Comparison of ENCODE assay signal across 21 cellular contexts in genomic region chr6:157570104-157570503, GRCh38.
DNase-seq lines count a peak whose midpoint lies in the region; ATAC-seq, FAIRE-seq and TF ChIP-seq lines count a peak whose summit lies in the region.
"Had no signal": no experiment of that assay in that cellular context is flagged by ENCODE, and none has a peak within 500 bp of the region (broad histone marks: within the 10 kb centered on the region; RNA-seq: fewer than 3 reads in every experiment).

No MANE protein-coding gene starts in this region.

- TF ChIP-seq CTCF in OCI-LY7 (conservative IDR thresholded peaks at IDR 0.05; ENCODE audit: low read length) = no peak

- no peaks in the 10 kb centered on the region for H3K9me3 Mint-ChIP-seq in activated CD4-positive, alpha-beta memory T cell treated with anti-CD3 and anti-CD28 coated beads, Interleukin-2, amount 10 ng/mL, durations not matched to agents 7 days and 5 days
- no peaks in the 10 kb centered on the region for H3K9me3 Mint-ChIP-seq in activated CD4-positive, alpha-beta memory T cell treated with anti-CD3 and anti-CD28 coated beads for 36 hours
- H3K9me3 Mint-ChIP-seq in memory B cell = no peaks in the 10 kb centered on the region
- H3K9me3 Mint-ChIP-seq: effector memory CD8-positive, alpha-beta T cell had no signal

- no peak for DNase-seq in activated CD4-positive, alpha-beta memory T cell treated with anti-CD3 and anti-CD28 coated beads, Interleukin-2, amount 10 ng/mL, durations not matched to agents 7 days and 5 days
- DNase-seq in activated CD4-positive, alpha-beta memory T cell treated with anti-CD3 and anti-CD28 coated beads for 36 hours = no peak
- no peak for DNase-seq in GM19239 (ENCODE audit: insufficient read length, low spot score)
- DNase-seq in OCI-LY7 (ENCODE audit: low spot score) = peak; percentile 23
- no peak for DNase-seq in memory B cell (ENCODE audit: low spot score in 2 of 2)
- no peak for DNase-seq in NCI-H82 treated with DMSO at 0.1 percent for 48 hours (lab: John Stamatoyannopoulos, UW; ENCODE audit: unreplicated experiment)
- DNase-seq: activated effector memory CD4-positive, alpha-beta T cell treated with anti-CD3 and anti-CD28 coated beads, Interleukin-2, amount 50 U/mL, for 16 hours; anterior cingulate cortex; effector memory CD8-positive, alpha-beta T cell; EL; heart left ventricle; lower lobe of right lung; NCI-H1092; NCI-H2227 treated with DMSO at 0.1 percent for 48 hours; stimulated activated CD4-positive, alpha-beta T cell treated with anti-CD3 and anti-CD28 coated beads, Interleukin-1b, Interleukin-23, amount 100 ng/mL, for 48 hours; SW 1271 had no signal

- H3K9me3 ChIP-seq in OCI-LY7 (ENCODE audit: low read length) = peaks cover 8% of the 10 kb centered on the region; the same call in 1 of the 2 replicates
- H3K9me3 ChIP-seq: lower lobe of right lung had no signal

- H3K79me2 ChIP-seq in OCI-LY7 (ENCODE audit: insufficient read depth, low read depth, low read length) = no peaks in the 10 kb centered on the region
- H3K79me2 ChIP-seq: parathyroid adenoma had no signal

- ATAC-seq in memory B cell (ENCODE audit: low read depth) (no peak), HG02870 (IDR thresholded peaks at IDR 0.05; ENCODE audit: unreplicated experiment) (no peak), GM18868 (IDR thresholded peaks at IDR 0.05; ENCODE audit: unreplicated experiment) (no peak)
- ATAC-seq: heart left ventricle, lower lobe of right lung had no signal

- peak overlapping the region; percentile 97 for H3K27ac ChIP-seq in OCI-LY7 (ENCODE audit: low read depth, low read length, poor library complexity, severe bottlenecking)
- H3K27ac ChIP-seq: heart left ventricle, HL-60, lower lobe of right lung, parathyroid adenoma had no signal

- intact Hi-C loops in activated CD4-positive, alpha-beta memory T cell treated with anti-CD3 and anti-CD28 coated beads for 36 hours (cut with micrococcal nuclease) = no loop called here
- intact Hi-C loops in OCI-LY7 (cut with micrococcal nuclease; ENCODE audit: unreplicated experiment) = loop anchor here (5.0 kb wide), 1 partner anchor 188 kb away; the partner anchor contains the start of gene ZDHHC14

- H3K9me2 ChIP-seq in OCI-LY7 (ENCODE audit: insufficient read depth, low read length) = no peaks in the 10 kb centered on the region

- peaks cover 72% of the 10 kb centered on the region for H3K4me1 ChIP-seq in OCI-LY7 (ENCODE audit: insufficient read depth, low read length, poor library complexity, severe bottlenecking)
- H3K4me1 ChIP-seq: lower lobe of right lung had no signal

- peaks cover 7% of the 10 kb centered on the region; the same call in 1 of the 2 replicates for H3K36me3 ChIP-seq in OCI-LY7 (ENCODE audit: insufficient read depth, low read length)
- H3K36me3 ChIP-seq: HAP-1, heart left ventricle, lower lobe of right lung had no signal

- peaks cover 12% of the 10 kb centered on the region for H3K4me1 Mint-ChIP-seq in activated CD4-positive, alpha-beta memory T cell treated with anti-CD3 and anti-CD28 coated beads, Interleukin-2, amount 10 ng/mL, durations not matched to agents 7 days and 5 days
- H3K4me1 Mint-ChIP-seq in activated CD4-positive, alpha-beta memory T cell treated with anti-CD3 and anti-CD28 coated beads for 36 hours (ENCODE audit: low read depth) = peaks cover 14% of the 10 kb centered on the region
- peaks cover 26% of the 10 kb centered on the region for H3K4me1 Mint-ChIP-seq in memory B cell

- CTCF ChIA-PET in activated CD4-positive, alpha-beta memory T cell treated with anti-CD3 and anti-CD28 coated beads, Interleukin-2, amount 10 ng/mL, durations not matched to agents 7 days and 5 days (lab: Charles Lee) = interaction anchor here (0.9 to 1.1 kb wide), 3 partner anchors 27 to 246 kb away, joined by 3 to 4 read pairs (median 4); partner anchors contain the start of gene TMEM242
- CTCF ChIA-PET in activated CD4-positive, alpha-beta memory T cell treated with anti-CD3 and anti-CD28 coated beads for 36 hours (lab: Charles Lee) = interaction anchor here (0.7 to 1.8 kb wide), 2 partner anchors 255 to 1622 kb away, joined by 3 to 8 read pairs; no protein-coding TSS in a partner anchor
- CTCF ChIA-PET in OCI-LY7 (lab: Charles Lee; ENCODE audit: unreplicated experiment) = interaction anchor here (1.3 kb wide), 1 partner anchor 31 kb away, joined by 3 read pairs; no protein-coding TSS in a partner anchor

- no peak overlapping the region for H3K27ac Mint-ChIP-seq in activated CD4-positive, alpha-beta memory T cell treated with anti-CD3 and anti-CD28 coated beads, Interleukin-2, amount 10 ng/mL, durations not matched to agents 7 days and 5 days
- no peak overlapping the region for H3K27ac Mint-ChIP-seq in activated CD4-positive, alpha-beta memory T cell treated with anti-CD3 and anti-CD28 coated beads for 36 hours
- no peak overlapping the region for H3K27ac Mint-ChIP-seq in memory B cell

- peak overlapping the region; percentile 81 for H2AFZ ChIP-seq in OCI-LY7 (ENCODE audit: low read length)
- H2AFZ ChIP-seq: parathyroid adenoma had no signal

- peak overlapping the region; percentile 77 for H3K4me2 ChIP-seq in OCI-LY7 (ENCODE audit: low read length)

- POLR2A ChIA-PET in activated CD4-positive, alpha-beta memory T cell treated with anti-CD3 and anti-CD28 coated beads, Interleukin-2, amount 10 ng/mL, durations not matched to agents 7 days and 5 days (lab: Charles Lee) = interaction anchor here (1.5 to 1.7 kb wide), 2 partner anchors 8 to 190 kb away, joined by 5 read pairs; no protein-coding TSS in a partner anchor
- POLR2A ChIA-PET in activated CD4-positive, alpha-beta memory T cell treated with anti-CD3 and anti-CD28 coated beads for 36 hours (lab: Charles Lee) = interaction anchor here (1.3 kb wide), 1 partner anchor 141 kb away, joined by 4 read pairs; no protein-coding TSS in a partner anchor
- POLR2A ChIA-PET in OCI-LY7 (lab: Charles Lee) = interaction anchor here (0.7 to 3.3 kb wide), 16 partner anchors 8 to 247 kb away, joined by 3 to 29 read pairs (median 6); partner anchors contain the start of gene TMEM242

- peaks cover 1% of the 10 kb centered on the region for H3K27me3 Mint-ChIP-seq in activated CD4-positive, alpha-beta memory T cell treated with anti-CD3 and anti-CD28 coated beads, Interleukin-2, amount 10 ng/mL, durations not matched to agents 7 days and 5 days
- H3K27me3 Mint-ChIP-seq in activated CD4-positive, alpha-beta memory T cell treated with anti-CD3 and anti-CD28 coated beads for 36 hours = peaks cover 2% of the 10 kb centered on the region
- H3K27me3 Mint-ChIP-seq in memory B cell = no peaks in the 10 kb centered on the region
- H3K27me3 Mint-ChIP-seq: effector memory CD8-positive, alpha-beta T cell had no signal

- peaks cover 3% of the 10 kb centered on the region for H3K36me3 Mint-ChIP-seq in activated CD4-positive, alpha-beta memory T cell treated with anti-CD3 and anti-CD28 coated beads, Interleukin-2, amount 10 ng/mL, durations not matched to agents 7 days and 5 days (ENCODE audit: low read depth)
- no peaks in the 10 kb centered on the region for H3K36me3 Mint-ChIP-seq in activated CD4-positive, alpha-beta memory T cell treated with anti-CD3 and anti-CD28 coated beads for 36 hours
- peaks cover 5% of the 10 kb centered on the region for H3K36me3 Mint-ChIP-seq in memory B cell

- H4K20me1 ChIP-seq in OCI-LY7 (ENCODE audit: insufficient read depth, low read length) = no peaks in the 10 kb centered on the region

- BruUV-seq in OCI-LY7 (replicated peaks; lab: Mats Ljungman, UMichigan) = no TSS peak

- H3K4me3 ChIP-seq in OCI-LY7 (ENCODE audit: low read depth, low read length, poor library complexity, severe bottlenecking) = peak overlapping the region; percentile 46
- H3K4me3 ChIP-seq: HAP-1, heart left ventricle, lower lobe of right lung had no signal

- peak overlapping the region; percentile 3 for H3K4me3 Mint-ChIP-seq in activated CD4-positive, alpha-beta memory T cell treated with anti-CD3 and anti-CD28 coated beads, Interleukin-2, amount 10 ng/mL, durations not matched to agents 7 days and 5 days
- H3K4me3 Mint-ChIP-seq in activated CD4-positive, alpha-beta memory T cell treated with anti-CD3 and anti-CD28 coated beads for 36 hours = no peak overlapping the region
- H3K4me3 Mint-ChIP-seq in memory B cell = peak overlapping the region; percentile 8

- peak; percentile 80 for FAIRE-seq in GM19239 (lab: Jason Lieb, UNC)
